10 cellular contexts compared by ENCODE assay signal in genomic region chr17:39664581-39665561, GRCh38. TPM values are rescaled to one million over a fixed set of nuclear protein-coding genes. Genes with fewer than 3 reads are reported as not detected.
DNase-seq lines count a peak whose midpoint lies in the region; ATAC-seq and TF ChIP-seq lines count a peak whose summit lies in the region.
"Had no signal": no experiment of that assay in that cellular context is flagged by ENCODE, and none has a peak within 500 bp of the region (broad histone marks: within the 10 kb centered on the region; RNA-seq: fewer than 3 reads in every experiment).

TCAP (plus strand) TSS chr17:39665349; CDS start chr17:39665360, 11 bp downstream.

- no peak within 1 kb of the TSS for H3K4me3 ChIP-seq in CD8-positive, alpha-beta T cell (ENCODE audit: low read depth, low read length)
- no peak within 1 kb of the TSS for H3K4me3 ChIP-seq in PC-3 (ENCODE audit: low read length)
- no peak within 1 kb of the TSS for H3K4me3 ChIP-seq in parathyroid adenoma (ENCODE audit: low read depth, low read length)
- no peak within 1 kb of the TSS for H3K4me3 ChIP-seq in effector memory CD4-positive, alpha-beta T cell (ENCODE audit: insufficient read depth, low read depth, low read length, poor library complexity, severe bottlenecking)

- no peak within 1 kb of the TSS for H3K27ac ChIP-seq in CD8-positive, alpha-beta T cell (ENCODE audit: low read depth, low read length)
- H3K27ac ChIP-seq in PC-3 (ENCODE audit: low read length): no peak within 1 kb of the TSS
- H3K27ac ChIP-seq in parathyroid adenoma: peak within 1 kb of the TSS; percentile 74
- no peak within 1 kb of the TSS for H3K27ac ChIP-seq in effector memory CD4-positive, alpha-beta T cell (ENCODE audit: insufficient read depth, low read length, poor library complexity, severe bottlenecking)

- no peaks in the 10 kb centered on the region for H3F3A ChIP-seq in PC-3 (ENCODE audit: low read length, unreplicated experiment)

- peak within 1 kb of the TSS; percentile 67 for H3K27ac Mint-ChIP-seq in CD8-positive, alpha-beta T cell

- H3K9ac ChIP-seq in PC-3 (ENCODE audit: low read length) (no peak within 1 kb of the TSS), parathyroid adenoma (no peak within 1 kb of the TSS)

- TF ChIP-seq CTCF in CD8-positive, alpha-beta T cell (IDR thresholded peaks at IDR 0.05): no peak
- TF ChIP-seq CTCF in PC-3 (conservative IDR thresholded peaks at IDR 0.05; ENCODE audit: low read depth, low read length) (no peak), parathyroid adenoma (IDR thresholded peaks at IDR 0.05) (no peak)

- TSS peak; percentile 25 for BruUV-seq in PC-3 (replicated peaks; lab: Mats Ljungman, UMichigan)

- no peak within 1 kb of the TSS for H2AFZ ChIP-seq in PC-3 (ENCODE audit: low read length)
- peak within 1 kb of the TSS; percentile 57 for H2AFZ ChIP-seq in parathyroid adenoma

- H3K36me3 Mint-ChIP-seq in CD8-positive, alpha-beta T cell: peaks cover 24% of the 10 kb centered on the region

- intact Hi-C loops in CD8-positive, alpha-beta T cell (cut with DNase I, micrococcal nuclease): no loop called here
- intact Hi-C loops in PC-3 (cut with micrococcal nuclease): no loop called here
- intact Hi-C loops in left cardiac atrium (cut with DNase I): no loop called here

- DNase-seq in CD8-positive, alpha-beta T cell: no peak
- no peak for DNase-seq in PC-3
- DNase-seq in left cardiac atrium: peak; percentile 58
- no peak for DNase-seq in AG08395 (ENCODE audit: low spot score)
- no peak for DNase-seq in effector memory CD4-positive, alpha-beta T cell
- DNase-seq: activated effector memory CD4-positive, alpha-beta T cell treated with Interleukin-2 at 50 U/mL for 16 hours; Kasumi-1 had no signal

- ATAC-seq in CD8-positive, alpha-beta T cell: no peak
- ATAC-seq in PC-3 (no peak; the same call in 1 of the 2 replicates), left cardiac atrium (peak; percentile 37 to 39), GM21576 (IDR thresholded peaks at IDR 0.05; ENCODE audit: unreplicated experiment) (no peak), GM19455 (IDR thresholded peaks at IDR 0.05; ENCODE audit: unreplicated experiment) (no peak)

- no peaks in the 10 kb centered on the region for H3K9me2 ChIP-seq in PC-3 (replicated peaks; ENCODE audit: low read length)

- H3K4me3 Mint-ChIP-seq in CD8-positive, alpha-beta T cell: no peak within 1 kb of the TSS

- no peak within 1 kb of the TSS for H3K4me2 ChIP-seq in PC-3 (ENCODE audit: low read length)
- no peak within 1 kb of the TSS for H3K4me2 ChIP-seq in parathyroid adenoma (ENCODE audit: low read length)

- peaks cover 6% of the 10 kb centered on the region for H3K27me3 Mint-ChIP-seq in CD8-positive, alpha-beta T cell (ENCODE audit: low read depth)

- no peaks in the 10 kb centered on the region for H3K9me3 Mint-ChIP-seq in CD8-positive, alpha-beta T cell

- H3K36me3 ChIP-seq in CD8-positive, alpha-beta T cell (ENCODE audit: insufficient read depth, low read length): peaks cover 12% of the 10 kb centered on the region
- no peaks in the 10 kb centered on the region for H3K36me3 ChIP-seq in PC-3 (ENCODE audit: low read depth, low read length)
- no peaks in the 10 kb centered on the region for H3K36me3 ChIP-seq in parathyroid adenoma (ENCODE audit: control insufficient read depth, insufficient read depth, low read length)
- peaks cover 30% of the 10 kb centered on the region for H3K36me3 ChIP-seq in effector memory CD4-positive, alpha-beta T cell (ENCODE audit: control insufficient read depth, insufficient read depth, low read length)

- peaks cover 39% of the 10 kb centered on the region for H3K4me1 ChIP-seq in CD8-positive, alpha-beta T cell (ENCODE audit: insufficient read depth, low read length)
- peaks cover 4% of the 10 kb centered on the region; the same call in 1 of the 2 replicates for H3K4me1 ChIP-seq in PC-3 (ENCODE audit: insufficient read depth, low read length)
- peaks cover 55% of the 10 kb centered on the region for H3K4me1 ChIP-seq in parathyroid adenoma
- H3K4me1 ChIP-seq in effector memory CD4-positive, alpha-beta T cell (ENCODE audit: control insufficient read depth, insufficient read depth, low read length, poor library complexity, severe bottlenecking): peaks cover 17% of the 10 kb centered on the region

- CTCF ChIA-PET in CD8-positive, alpha-beta T cell (lab: Charles Lee): interaction anchor here (0.6 to 11.0 kb wide), 4 partner anchors 11 to 43 kb away, joined by 3 to 205 read pairs (median 52); partner anchors contain the start of gene PPP1R1B
- CTCF ChIA-PET in PC-3 (lab: Charles Lee): interaction anchor here (0.6 to 1.1 kb wide), 3 partner anchors 11 to 35 kb away, joined by 3 read pairs; partner anchors contain the start of gene ERBB2

- no peaks in the 10 kb centered on the region for H3K27me3 ChIP-seq in CD8-positive, alpha-beta T cell (ENCODE audit: insufficient read depth, low read length)
- H3K27me3 ChIP-seq in PC-3 (ENCODE audit: low read length) (no peaks in the 10 kb centered on the region), parathyroid adenoma (ENCODE audit: control insufficient read depth, insufficient read depth, low read length) (no peaks in the 10 kb centered on the region)
- H3K27me3 ChIP-seq in effector memory CD4-positive, alpha-beta T cell (replicated peaks; ENCODE audit: control insufficient read depth, insufficient read depth, low read length, poor library complexity, severe bottlenecking): peaks cover 9% of the 10 kb centered on the region

- peaks cover 26% of the 10 kb centered on the region for H3K4me1 Mint-ChIP-seq in CD8-positive, alpha-beta T cell (ENCODE audit: low read depth)

- H3K79me2 ChIP-seq in PC-3 (ENCODE audit: low read length) (no peaks in the 10 kb centered on the region), parathyroid adenoma (no peaks in the 10 kb centered on the region)

- POLR2A ChIA-PET in CD8-positive, alpha-beta T cell (lab: Charles Lee): interaction anchor here (0.7 to 2.9 kb wide), 3 partner anchors 8 to 90 kb away, joined by 5 to 9 read pairs (median 8); no protein-coding TSS in a partner anchor
- POLR2A ChIA-PET in PC-3 (lab: Charles Lee; ENCODE audit: unreplicated experiment): interaction anchor here (0.6 kb wide), 1 partner anchor 682 kb away, joined by 4 read pairs; no protein-coding TSS in a partner anchor

- H4K20me1 ChIP-seq in PC-3 (ENCODE audit: low read length): no peaks in the 10 kb centered on the region

- no peaks in the 10 kb centered on the region for H3K9me3 ChIP-seq in CD8-positive, alpha-beta T cell (ENCODE audit: low read length)
- H3K9me3 ChIP-seq in PC-3 (ENCODE audit: low read length) (no peaks in the 10 kb centered on the region), parathyroid adenoma (ENCODE audit: control insufficient read depth, low read length) (no peaks in the 10 kb centered on the region)
- no peaks in the 10 kb centered on the region for H3K9me3 ChIP-seq in effector memory CD4-positive, alpha-beta T cell (ENCODE audit: control insufficient read depth, low read length)

RNA-seq across cellular contexts. Expression of gene TCAP, which starts in this region (rescaled TPM):
- 1 to 10 TPM; 4.2 to 5.2 TPM for total RNA-seq in CD8-positive, alpha-beta T cell
- total RNA-seq in PC-3 (2014; rRNA removed): 0.12 and 0.51 TPM in 2 replicates
- total RNA-seq in left cardiac atrium: 1,000 to 10,000 TPM; 1,910 to 2,797 TPM

Comparison
In these comparisons a context has a peak if more than half of its experiments do, and no peak if none do; other contexts are left out.
1. RNA of gene TCAP (total RNA-seq): 1,910 to 2,797 TPM in left cardiac atrium; 4.2 to 5.2 TPM in CD8-positive, alpha-beta T cell and 0.12 to 0.51 TPM in PC-3; every median in the first group is over 100 times any median in the second.
2. ATAC-seq: peak in left cardiac atrium (2 of 2); none in CD8-positive, alpha-beta T cell (single experiment), PC-3 (single experiment), GM21576 (single experiment) and GM19455 (single experiment).